Comparison of ENCODE assay signal across 20 cellular contexts in the genomic region with DNA sequence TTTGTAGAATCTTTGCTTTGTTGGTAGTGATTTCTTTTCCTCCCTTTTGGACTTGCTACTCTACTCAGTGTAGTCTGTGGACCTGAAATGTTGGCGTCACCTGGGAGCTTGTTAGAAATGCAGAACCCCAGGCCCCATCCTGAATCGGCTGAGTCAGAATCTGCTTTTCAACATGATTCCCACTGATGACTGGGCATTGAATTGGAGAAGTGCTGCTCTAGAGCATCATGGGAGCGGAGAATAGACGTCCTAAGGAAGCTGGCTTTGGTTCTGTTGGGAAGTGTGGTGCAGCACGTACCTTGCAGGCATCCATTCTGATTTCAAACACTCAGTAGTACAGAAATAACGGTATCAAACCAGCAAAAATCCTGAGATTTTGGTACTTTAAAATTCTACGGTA. TPM values are rescaled to one million over a fixed set of nuclear protein-coding genes. Genes with fewer than 3 reads are reported as not detected.
A peak's percentile ranks its signal among the peaks of the same experiment; 100 is the strongest.
DNase-seq lines count a peak whose midpoint lies in the region; ATAC-seq and TF ChIP-seq lines count a peak whose summit lies in the region.
"Had no signal": no experiment of that assay in that cellular context is flagged by ENCODE, and none has a peak within 500 bp of the region (broad histone marks: within the 10 kb centered on the region; RNA-seq: fewer than 3 reads in every experiment).

No MANE protein-coding gene starts in this region.

- no peak for TF ChIP-seq POLR2A in GM18505 (IDR thresholded peaks at IDR 0.05; ENCODE audit: borderline replicate concordance, extremely low read depth, insufficient read depth, insufficient read length)

- TF ChIP-seq CTCF in CD4-positive, alpha-beta T cell (IDR thresholded peaks at IDR 0.05): no peak
- TF ChIP-seq CTCF in WTC11 (IDR thresholded peaks at IDR 0.05) (no peak), endothelial cell (IDR thresholded peaks at IDR 0.05; ENCODE audit: unreplicated experiment) (no peak), nephron progenitor cell (IDR thresholded peaks at IDR 0.05) (no peak)

- POLR2A ChIA-PET in CD4-positive, alpha-beta T cell (lab: Charles Lee): no interaction called here
- POLR2A ChIA-PET in WTC11 (lab: Charles Lee): no interaction called here

- H3K4me1 Mint-ChIP-seq in CD4-positive, alpha-beta T cell (ENCODE audit: low read depth): peaks cover 62% of the 10 kb centered on the region
- H3K4me1 Mint-ChIP-seq in WTC11 (peaks cover 18% of the 10 kb centered on the region), endothelial cell (ENCODE audit: unreplicated experiment) (peaks cover 7% of the 10 kb centered on the region), nephron progenitor cell (peaks cover 17% of the 10 kb centered on the region)

- no peaks in the 10 kb centered on the region for H3K9me3 ChIP-seq in CD4-positive, alpha-beta T cell (ENCODE audit: control insufficient read depth, low read length)
- H3K9me3 ChIP-seq: BLaER1 treated with 17β-estradiol and CSF1 and Interleukin-3, amounts not matched to agents 10 nM and 100 nM had no signal

- H3K4me3 Mint-ChIP-seq in CD4-positive, alpha-beta T cell: no peak overlapping the region
- H3K4me3 Mint-ChIP-seq in WTC11 (no peak overlapping the region), endothelial cell (ENCODE audit: unreplicated experiment) (no peak overlapping the region), nephron progenitor cell (no peak overlapping the region)
- H3K4me3 Mint-ChIP-seq: B cell, H9 had no signal

- H3K36me3 Mint-ChIP-seq in CD4-positive, alpha-beta T cell (ENCODE audit: low read depth): peaks cover 86% of the 10 kb centered on the region
- H3K36me3 Mint-ChIP-seq in WTC11: peaks cover 32% of the 10 kb centered on the region
- H3K36me3 Mint-ChIP-seq in endothelial cell (ENCODE audit: low read depth, unreplicated experiment): peaks cover 17% of the 10 kb centered on the region
- H3K36me3 Mint-ChIP-seq in nephron progenitor cell (ENCODE audit: low read depth): peaks cover 91% of the 10 kb centered on the region

- H3K27ac Mint-ChIP-seq in CD4-positive, alpha-beta T cell: peak overlapping the region; percentile 35
- peak overlapping the region; percentile 39; the same call in 1 of the 2 replicates for H3K27ac Mint-ChIP-seq in WTC11
- peak overlapping the region; percentile 75 for H3K27ac Mint-ChIP-seq in endothelial cell (ENCODE audit: unreplicated experiment)
- H3K27ac Mint-ChIP-seq in nephron progenitor cell: peak overlapping the region; percentile 78
- H3K27ac Mint-ChIP-seq: B cell had no signal

- CTCF ChIA-PET in CD4-positive, alpha-beta T cell (lab: Charles Lee): no interaction called here
- CTCF ChIA-PET in WTC11 (lab: Charles Lee): interaction anchor here (1.0 kb wide), 1 partner anchor 100 kb away, joined by 3 read pairs; no protein-coding TSS in a partner anchor

- no peak for ATAC-seq in CD4-positive, alpha-beta T cell (ENCODE audit: poor library complexity)
- peak; percentile 41 for ATAC-seq in WTC11
- no peak for ATAC-seq in HG03108 (IDR thresholded peaks at IDR 0.05; ENCODE audit: unreplicated experiment)
- no peak for ATAC-seq in GM18505 (IDR thresholded peaks at IDR 0.05; ENCODE audit: unreplicated experiment)
- ATAC-seq: HepG2 had no signal

- H3K27ac ChIP-seq in CD4-positive, alpha-beta T cell (ENCODE audit: low read depth, low read length): no peak overlapping the region
- H3K27ac ChIP-seq: BLaER1 treated with 17β-estradiol and CSF1 and Interleukin-3, amounts not matched to agents 10 nM and 100 nM had no signal

- H3K27me3 Mint-ChIP-seq in CD4-positive, alpha-beta T cell: no peaks in the 10 kb centered on the region
- no peaks in the 10 kb centered on the region for H3K27me3 Mint-ChIP-seq in WTC11 (ENCODE audit: low read depth)
- H3K27me3 Mint-ChIP-seq in endothelial cell (ENCODE audit: unreplicated experiment): no peaks in the 10 kb centered on the region
- no peaks in the 10 kb centered on the region for H3K27me3 Mint-ChIP-seq in nephron progenitor cell (ENCODE audit: low read depth, poor library complexity)
- H3K27me3 Mint-ChIP-seq: B cell; CD4-positive, CD25-positive, alpha-beta regulatory T cell; IgD-negative memory B cell had no signal

- no peak for DNase-seq in CD4-positive, alpha-beta T cell
- no peak for DNase-seq in WTC11 (ENCODE audit: low spot score)
- no peak for DNase-seq in endothelial cell (ENCODE audit: low spot score)
- no peak for DNase-seq in nephron progenitor cell
- no peak for DNase-seq in mesenteric fat pad (ENCODE audit: low spot score)
- no peak for DNase-seq in NCI-H2171 treated with DMSO at 0.1 percent for 48 hours (lab: John Stamatoyannopoulos, UW)
- DNase-seq: 8988T; CD4-positive, CD25-positive, alpha-beta regulatory T cell; DMS153; DMS79; GDM1; GOT3; H9; KBM-7 had no signal

- H3K9me3 Mint-ChIP-seq in CD4-positive, alpha-beta T cell: no peaks in the 10 kb centered on the region
- H3K9me3 Mint-ChIP-seq in WTC11 (no peaks in the 10 kb centered on the region), endothelial cell (ENCODE audit: unreplicated experiment) (no peaks in the 10 kb centered on the region), nephron progenitor cell (no peaks in the 10 kb centered on the region)
- H3K9me3 Mint-ChIP-seq: CD4-positive, CD25-positive, alpha-beta regulatory T cell; H9; IgD-negative memory B cell had no signal

- H3K27me3 ChIP-seq in CD4-positive, alpha-beta T cell (ENCODE audit: control insufficient read depth, insufficient read depth, low read length): no peaks in the 10 kb centered on the region
- H3K27me3 ChIP-seq: BLaER1 treated with 17β-estradiol and CSF1 and Interleukin-3, amounts not matched to agents 10 nM and 100 nM had no signal

- intact Hi-C loops in CD4-positive, alpha-beta T cell (cut with DNase I, micrococcal nuclease): loop anchor here in 1 of 2 experiments (10.0 kb wide), 1 partner anchor 54 kb away; the partner anchor contains the start of gene RBM33

TF ChIP-seq in WTC11, 78 proteins besides CTCF, POLR2A, EP300 and RAD21:
- TF ChIP-seq NFE2L1 (CRISPR knock-in tag; IDR thresholded peaks at IDR 0.05): no peak
- no peak for TF ChIP-seq SP1 (CRISPR knock-in tag; conservative IDR thresholded peaks at IDR 0.05)
- no peak for TF ChIP-seq AR (CRISPR knock-in tag; IDR thresholded peaks at IDR 0.05)
- TF ChIP-seq, protein P1, sequence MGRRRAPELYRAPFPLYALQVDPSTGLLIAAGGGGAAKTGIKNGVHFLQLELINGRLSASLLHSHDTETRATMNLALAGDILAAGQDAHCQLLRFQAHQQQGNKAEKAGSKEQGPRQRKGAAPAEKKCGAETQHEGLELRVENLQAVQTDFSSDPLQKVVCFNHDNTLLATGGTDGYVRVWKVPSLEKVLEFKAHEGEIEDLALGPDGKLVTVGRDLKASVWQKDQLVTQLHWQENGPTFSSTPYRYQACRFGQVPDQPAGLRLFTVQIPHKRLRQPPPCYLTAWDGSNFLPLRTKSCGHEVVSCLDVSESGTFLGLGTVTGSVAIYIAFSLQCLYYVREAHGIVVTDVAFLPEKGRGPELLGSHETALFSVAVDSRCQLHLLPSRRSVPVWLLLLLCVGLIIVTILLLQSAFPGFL (CRISPR knock-in tag; IDR thresholded peaks at IDR 0.05; ENCODE audit: borderline replicate concordance): no peak
- no peak for TF ChIP-seq GABPB1 (CRISPR knock-in tag; IDR thresholded peaks at IDR 0.05)
TF ChIP-seq in WTC11: peak in this region for 0.

RNA-seq across cellular contexts. Expression of gene RBM33, which starts 54.7 kb away (rescaled TPM):
- 100 to 1,000 TPM; 178 to 184 TPM for total RNA-seq in CD4-positive, alpha-beta T cell
- total RNA-seq in WTC11 (2021) (77.1 to 81.8 TPM (median 77.9 TPM) in 3 replicates), endothelial cell (ENCODE audit: unreplicated experiment) (65.3 TPM), mesenteric fat pad (43.7 TPM)
